1 cellular context compared by ENCODE assay signal in genomic region chr5:121698690-121699089, GRCh38.
TF ChIP-seq lines count a peak whose summit lies in the region.

No MANE protein-coding gene starts in this region.

TF ChIP-seq in H1, 55 proteins besides CTCF, POLR2A, EP300 and RAD21 (continued from another document):
- TF ChIP-seq HDAC2 (IDR thresholded peaks at IDR 0.05; ENCODE audit: borderline replicate concordance in 1 of 2, low read depth in 2 of 2, low read length in 2 of 2) (no peak), CBX8 (IDR thresholded peaks at IDR 0.05; ENCODE audit: borderline replicate concordance, low read depth, low read length) (no peak), SP2 (IDR thresholded peaks at IDR 0.05; ENCODE audit: low read length) (no peak), NRF1 (IDR thresholded peaks at IDR 0.05; ENCODE audit: low read depth, low read length) (no peak), FOSL1 (IDR thresholded peaks at IDR 0.05; ENCODE audit: insufficient read depth, low read depth, low read length) (no peak), KDM1A (IDR thresholded peaks at IDR 0.05; ENCODE audit: borderline replicate concordance, low read length) (no peak), POU5F1 (IDR thresholded peaks at IDR 0.05; ENCODE audit: low read depth, low read length) (no peak)
- TF ChIP-seq, protein P1, sequence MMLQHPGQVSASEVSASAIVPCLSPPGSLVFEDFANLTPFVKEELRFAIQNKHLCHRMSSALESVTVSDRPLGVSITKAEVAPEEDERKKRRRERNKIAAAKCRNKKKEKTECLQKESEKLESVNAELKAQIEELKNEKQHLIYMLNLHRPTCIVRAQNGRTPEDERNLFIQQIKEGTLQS (IDR thresholded peaks at IDR 0.05; ENCODE audit: insufficient read depth, low read depth, low read length) = no peak
TF ChIP-seq in H1: peak in this region for 0.
